Comparison of ENCODE assay signal across 8 cellular contexts in genomic region chr17:43483674-43484551, GRCh38. TPM values are rescaled to one million over a fixed set of nuclear protein-coding genes. Genes with fewer than 3 reads are reported as not detected.
DNase-seq lines count a peak whose midpoint lies in the region; FAIRE-seq and TF ChIP-seq lines count a peak whose summit lies in the region.

Gene DHX8, plus strand, starts transcription at chr17:43483975. Its CDS starts 63 bp downstream, at chr17:43484038.

- H3K79me2 ChIP-seq in H9 (ENCODE audit: insufficient read depth, low read length) = peaks cover 17% of the 10 kb centered on the region

- H2BK12ac ChIP-seq in H9 (ENCODE audit: insufficient read length, low read depth, low read length) = peak within 1 kb of the TSS; percentile 40

- H3K4me1 Mint-ChIP-seq in H9 = peaks cover 12 to 15% of the 10 kb centered on the region in 2 experiments
- H3K4me1 Mint-ChIP-seq in neural crest cell = peaks cover 18% of the 10 kb centered on the region

- no peaks in the 10 kb centered on the region for H3K79me1 ChIP-seq in H9 (ENCODE audit: insufficient read depth, low read depth, low read length, poor library complexity, severe bottlenecking)

- no peak within 1 kb of the TSS for H4K8ac ChIP-seq in H9 (replicated peaks; ENCODE audit: insufficient read length, low read depth, low read length)

- H3K18ac ChIP-seq in H9 (ENCODE audit: insufficient read length, low read depth, low read length) = peak within 1 kb of the TSS; percentile 77

- H3K4ac ChIP-seq in H9 (ENCODE audit: low read depth, low read length) = no peak within 1 kb of the TSS

- H3K36me3 Mint-ChIP-seq in H9 (ENCODE audit: insufficient read depth in 1 of 3, low read depth in 3 of 3) (peaks cover 0 to 3% (median 2%) of the 10 kb centered on the region in 3 experiments; a peak in 2 of 7 replicates), neural crest cell (ENCODE audit: low read depth) (no peaks in the 10 kb centered on the region)

- no peak within 1 kb of the TSS for H2BK15ac ChIP-seq in H9 (ENCODE audit: low read depth, low read length)

- H3K27ac ChIP-seq in H9 (ENCODE audit: insufficient read length, low read depth, low read length) = peak within 1 kb of the TSS; percentile 43

- no peaks in the 10 kb centered on the region for H4K20me1 ChIP-seq in H9 (ENCODE audit: control insufficient read depth, insufficient read depth, insufficient read length)

- H3K23me2 ChIP-seq in H9 (ENCODE audit: insufficient read length, low read depth, low read length, poor library complexity, severe bottlenecking) = no peaks in the 10 kb centered on the region

- DNase-seq in H9 = peak; percentile 99
- peak; percentile 97 for DNase-seq in MG63
- DNase-seq in SIG-M5 (lab: John Stamatoyannopoulos, UW) = peak; percentile 100
- peak; percentile 99 for DNase-seq in activated gamma-delta T cell treated with Interleukin-2 at 50 U/mL for 16 hours
- peak; percentile 99 for DNase-seq in fibroblast of villous mesenchyme (ENCODE audit: low read depth)
- peak; percentile 99 for DNase-seq in neural crest cell (ENCODE audit: low read depth, low spot score)
- DNase-seq in stromal cell of bone marrow (ENCODE audit: low read depth) = peak; percentile 97

- H3K23ac ChIP-seq in H9 (ENCODE audit: insufficient read length, low read depth, low read length) = no peak within 1 kb of the TSS

- peak; percentile 100 for TF ChIP-seq CTCF in H9 (conservative IDR thresholded peaks at IDR 0.05)
- peak; percentile 100 for TF ChIP-seq CTCF in fibroblast of villous mesenchyme (IDR thresholded peaks at IDR 0.05; ENCODE audit: insufficient read depth, low read depth, low read length)
- TF ChIP-seq CTCF in neural crest cell (conservative IDR thresholded peaks at IDR 0.05) = peak; percentile 100

- H3K27me3 ChIP-seq in H9 (ENCODE audit: insufficient read depth, low read length) (no peaks in the 10 kb centered on the region), MG63 (no peaks in the 10 kb centered on the region)

- H2BK20ac ChIP-seq in H9 (ENCODE audit: low read depth, low read length, poor library complexity, severe bottlenecking) = no peak within 1 kb of the TSS

- H2AFZ ChIP-seq in H9 (ENCODE audit: low read length) = peak within 1 kb of the TSS; percentile 95

- H2BK120ac ChIP-seq in H9 (ENCODE audit: low read depth, low read length, poor library complexity, severe bottlenecking) = no peak within 1 kb of the TSS

- peak; percentile 99 for FAIRE-seq in G401.6 (lab: Jason Lieb, UNC)

- H4K5ac ChIP-seq in H9 (ENCODE audit: insufficient read length, low read depth, low read length) = peak within 1 kb of the TSS; percentile 69

- H3K9ac ChIP-seq in H9 (ENCODE audit: extremely low read depth, insufficient read length, low read length) = peak within 1 kb of the TSS; percentile 96

- no peak within 1 kb of the TSS for H3K56ac ChIP-seq in H9 (ENCODE audit: insufficient read length, low read depth, low read length)

- peak within 1 kb of the TSS; percentile 88 for H2BK5ac ChIP-seq in H9 (ENCODE audit: insufficient read length, low read length)

- peak within 1 kb of the TSS; percentile 97 for H3K4me2 ChIP-seq in H9 (ENCODE audit: insufficient read depth, insufficient read length, low read length)

- H3K36me3 ChIP-seq in MG63 = no peaks in the 10 kb centered on the region

- H3K27ac Mint-ChIP-seq in H9 (peak within 1 kb of the TSS; percentile 99 to 100 (median 100)), neural crest cell (ENCODE audit: unreplicated experiment) (peak within 1 kb of the TSS; percentile 99)

- peaks cover 3% of the 10 kb centered on the region; the same call in 1 of the 2 replicates for H3K4me1 ChIP-seq in H9 (ENCODE audit: insufficient read depth, low read length)

- H3K9me3 Mint-ChIP-seq in H9 = no peaks in the 10 kb centered on the region
- H3K9me3 Mint-ChIP-seq in neural crest cell = no peaks in the 10 kb centered on the region

- no peak within 1 kb of the TSS for H3T11ph ChIP-seq in H9 (ENCODE audit: low read length)

- no peak within 1 kb of the TSS for H2AK5ac ChIP-seq in H9 (ENCODE audit: insufficient read length, low read length)

- peak within 1 kb of the TSS; percentile 88 for H3K14ac ChIP-seq in H9 (ENCODE audit: insufficient read depth, low read length)

- WGBS in H9 (ENCODE audit: extremely low coverage, insufficient read length, low lambda C conversion rate) = no CpG with 5 or more reads among the region's 51 CpGs

- peak within 1 kb of the TSS; percentile 83 for H3K4me3 ChIP-seq in MG63
- peak within 1 kb of the TSS; percentile 96 for H3K4me3 ChIP-seq in fibroblast of villous mesenchyme (ENCODE audit: low read depth, low read length)

- H3K9me3 ChIP-seq in H9 (ENCODE audit: control insufficient read depth, low read depth, low read length) = no peaks in the 10 kb centered on the region
- H3K9me3 ChIP-seq in MG63 = no peaks in the 10 kb centered on the region

- H4K91ac ChIP-seq in H9 (ENCODE audit: insufficient read length, low read depth, low read length) = peak within 1 kb of the TSS; percentile 51

- H3K4me3 Mint-ChIP-seq in H9 (peak within 1 kb of the TSS; percentile 100), neural crest cell (peak within 1 kb of the TSS; percentile 100)

- H3K27me3 Mint-ChIP-seq in H9 (ENCODE audit: low read depth) = no peaks in the 10 kb centered on the region
- H3K27me3 Mint-ChIP-seq in neural crest cell (ENCODE audit: low read depth) = no peaks in the 10 kb centered on the region

RNA-seq across cellular contexts. Expression of gene DHX8, which starts in this region (rescaled TPM):
- total RNA-seq in H9 (2021) = 50.6 and 54.1 TPM in 2 replicates
- 24.2 and 40.1 TPM in 2 replicates for total RNA-seq in MG63 (2014; rRNA removed; shearing (Covaris generic); ENCODE audit: low replicate concordance)
- total RNA-seq in fibroblast of villous mesenchyme = 44.1 and 47.5 TPM in 2 replicates
- 56.9 and 68.0 TPM in 2 replicates for total RNA-seq in neural crest cell

Comparison
In these comparisons a context has a peak if more than half of its experiments do, and no peak if none do; other contexts are left out.
1. Peak in every context shown above with its lines: DNase-seq, H3K4me3 ChIP-seq and H3K27ac ChIP-seq.